9 cellular contexts compared by ENCODE assay signal in the genomic region with DNA sequence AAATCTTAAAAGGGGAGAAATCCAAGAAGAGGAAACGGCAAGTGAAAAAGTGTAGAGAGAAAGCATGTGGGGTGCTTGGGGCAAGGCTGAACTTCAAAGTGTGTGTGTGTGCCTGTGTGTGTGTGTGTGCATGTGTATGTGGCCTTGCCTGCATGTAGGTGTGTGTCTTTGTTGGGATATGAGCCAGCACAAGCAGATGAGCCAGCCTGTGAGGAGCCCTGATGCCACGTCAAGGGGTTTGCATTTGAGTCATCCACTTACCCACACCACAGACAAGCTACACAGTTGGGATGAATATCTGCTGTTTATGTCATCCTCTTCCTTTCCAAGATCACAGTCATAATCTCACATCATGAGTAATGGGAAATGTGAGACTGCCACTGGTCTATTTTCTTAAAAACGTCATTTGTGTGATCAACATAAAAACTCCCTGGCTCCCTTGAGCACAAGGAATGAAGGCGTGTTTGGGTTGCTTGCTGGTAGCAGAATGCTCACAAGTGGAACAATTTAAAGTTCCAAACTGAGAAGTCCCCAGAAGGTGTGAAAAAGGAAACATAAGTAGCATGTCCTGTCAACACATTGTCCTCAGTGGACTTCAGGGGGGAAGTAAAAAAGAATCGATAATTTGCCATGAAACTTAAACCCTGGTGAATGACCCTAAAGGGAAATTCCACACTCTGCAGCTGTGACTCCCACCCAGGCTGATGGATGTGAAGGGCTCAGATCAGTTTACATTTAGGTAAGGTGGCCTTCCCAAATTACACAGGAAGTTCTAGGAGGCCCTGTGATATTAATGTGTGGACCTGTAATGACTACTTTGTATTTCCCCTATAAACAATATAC. TPM values are rescaled to one million over a fixed set of nuclear protein-coding genes. Genes with fewer than 3 reads are reported as not detected.
DNase-seq lines count a peak whose midpoint lies in the region; ATAC-seq and TF ChIP-seq lines count a peak whose summit lies in the region.
"Had no signal": no experiment of that assay in that cellular context is flagged by ENCODE, and none has a peak within 500 bp of the region (broad histone marks: within the 10 kb centered on the region; RNA-seq: fewer than 3 reads in every experiment).

No MANE protein-coding gene starts in this region.

- H3K4me3 ChIP-seq in fibroblast of the aortic adventitia (ENCODE audit: low read depth, low read length), result no peak overlapping the region
- H3K4me3 ChIP-seq: cardiac muscle cell had no signal

- DNase-seq in Right ventricle myocardium inferior (ENCODE audit: missing footprints) (no peak), cardiac septum (ENCODE audit: low spot score) (no peak), fibroblast of the aortic adventitia (ENCODE audit: low read depth) (peak; percentile 100), globus pallidus (ENCODE audit: low spot score) (no peak), cerebellar cortex (ENCODE audit: low spot score) (no peak)
- DNase-seq in activated CD4-positive, alpha-beta T cell treated with anti-CD3 and anti-CD28 coated beads, Interleukin-2, amount 50 U/mL, for 4 hours, result peak; percentile 57 to 58
- DNase-seq in stimulated activated CD4-positive, alpha-beta T cell treated with anti-CD3 and anti-CD28 coated beads, Interleukin-1b, Interleukin-23, amount 100 ng/mL, for 24 hours (ENCODE audit: low read depth in 4 of 4, low spot score in 1 of 4), result peak; percentile 60 to 86 (median 72)

- no peak for TF ChIP-seq CTCF in fibroblast of the aortic adventitia (IDR thresholded peaks at IDR 0.05; ENCODE audit: insufficient read depth, low read length)

- peak; percentile 83 for ATAC-seq in Right ventricle myocardium inferior
- ATAC-seq in HG03432 (IDR thresholded peaks at IDR 0.05; ENCODE audit: unreplicated experiment), result peak; percentile 87

- intact Hi-C loops in Right ventricle myocardium inferior (cut with DNase I) (no loop called here), cardiac septum (cut with DNase I) (no loop called here)

RNA-seq across cellular contexts. Expression of a gene that starts 14.7 kb away (rescaled TPM):
- not detected for total RNA-seq in Right ventricle myocardium inferior
- not detected for total RNA-seq in cardiac septum
- not detected in 2 replicates for total RNA-seq in fibroblast of the aortic adventitia (ENCODE audit: low replicate concordance)

RNA-seq across cellular contexts. Expression of a gene that starts 14.8 kb away (rescaled TPM):
- total RNA-seq in Right ventricle myocardium inferior (not detected), cardiac septum (not detected), fibroblast of the aortic adventitia (ENCODE audit: low replicate concordance) (not detected in 2 replicates)

RNA-seq across cellular contexts. Expression of a gene that starts 32.5 kb away (rescaled TPM):
- 1.1 TPM for total RNA-seq in Right ventricle myocardium inferior
- 0.70 TPM for total RNA-seq in cardiac septum
- 13.3 and 24.3 TPM in 2 replicates for total RNA-seq in fibroblast of the aortic adventitia (ENCODE audit: low replicate concordance)

Comparison
In these comparisons a context has a peak if more than half of its experiments do, and no peak if none do; other contexts are left out.
1. DNase-seq: peak in activated CD4-positive, alpha-beta T cell treated with anti-CD3 and anti-CD28 coated beads, Interleukin-2, amount 50 U/mL, for 4 hours (2 of 2), fibroblast of the aortic adventitia (single experiment) and stimulated activated CD4-positive, alpha-beta T cell treated with anti-CD3 and anti-CD28 coated beads, Interleukin-1b, Interleukin-23, amount 100 ng/mL, for 24 hours (4 of 4); none in Right ventricle myocardium inferior (single experiment), cardiac septum (single experiment), globus pallidus (single experiment) and cerebellar cortex (single experiment).